In the genomic region with DNA sequence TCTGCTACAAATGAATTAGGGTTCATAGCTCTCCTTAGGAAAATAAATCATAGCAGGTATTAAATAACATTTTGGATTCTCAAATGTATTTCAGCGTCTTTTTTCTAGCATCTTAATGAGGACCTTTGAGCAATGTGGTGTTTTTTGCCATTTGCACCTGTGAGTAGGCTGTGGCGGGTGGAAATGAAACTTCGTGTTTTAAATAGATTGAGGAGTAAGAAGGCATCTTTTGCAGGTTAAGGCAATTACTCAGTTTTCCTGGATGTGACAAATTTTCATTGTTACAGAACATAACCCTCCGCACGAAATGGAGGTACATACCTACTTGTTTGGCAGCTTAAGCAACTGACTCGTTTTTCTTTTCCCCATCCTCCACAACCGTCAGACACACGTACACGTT, we compare ENCODE assay signal across 5 cellular contexts.
"Had no signal": no experiment of that assay in that cellular context is flagged by ENCODE, and none has a peak within 500 bp of the region (broad histone marks: within the 10 kb centered on the region; RNA-seq: fewer than 3 reads in every experiment).

No MANE protein-coding gene starts in this region.

- H3K9me3 Mint-ChIP-seq: GM23338, H9 had no signal

- H3K4me2 ChIP-seq: GM23338 had no signal

- H2AFZ ChIP-seq: GM23338 had no signal

- H3K27ac Mint-ChIP-seq: GM23338, H9 had no signal

- H3K4me3 ChIP-seq: GM23338, K562 had no signal

- H3K4me3 Mint-ChIP-seq: GM23338, H9 had no signal

- DNase-seq: H9, HCEC 1CT, IMR-90 had no signal
